20 cellular contexts compared by ENCODE assay signal in the genomic region with DNA sequence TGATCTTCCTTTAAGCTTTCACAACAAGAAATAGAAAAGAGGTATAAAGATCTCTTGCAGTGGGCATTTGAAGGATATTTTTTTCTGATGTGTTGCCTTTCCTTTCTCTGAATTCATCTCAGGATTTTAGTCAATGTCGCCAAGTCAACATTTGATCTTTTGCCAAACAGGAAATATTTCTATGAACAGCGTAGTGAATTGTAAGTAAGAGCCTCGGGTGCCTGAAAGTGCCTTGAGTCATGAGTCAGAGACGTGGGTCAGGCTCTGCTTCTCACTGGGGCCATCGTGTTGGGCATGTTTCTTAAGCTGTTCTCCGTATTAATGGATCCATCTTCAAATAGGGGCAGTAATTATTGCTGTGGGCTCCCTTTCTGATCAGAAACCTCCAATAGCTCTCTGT.
DNase-seq lines count a peak whose midpoint lies in the region; ATAC-seq, FAIRE-seq and TF ChIP-seq lines count a peak whose summit lies in the region.
"Had no signal": no experiment of that assay in that cellular context is flagged by ENCODE, and none has a peak within 500 bp of the region (broad histone marks: within the 10 kb centered on the region; RNA-seq: fewer than 3 reads in every experiment).

No MANE protein-coding gene starts in this region.

- H3K4me3 Mint-ChIP-seq in T-helper 17 cell: no peak overlapping the region
- no peak overlapping the region for H3K4me3 Mint-ChIP-seq in stimulated activated effector memory CD8-positive, alpha-beta T cell treated with anti-CD3 and anti-CD28 coated beads, Interleukin-12 subunit alpha, Interleukin-12 subunit beta, amount 100 ng/mL, for 72 hours
- H3K4me3 Mint-ChIP-seq: IgD-negative memory B cell; T-helper 1 cell treated with Interleukin-12 subunit alpha and Interleukin-12 subunit beta and Interleukin-4 antibody, amounts not matched to agents 30 μg/mL and 1 μg/mL, for 36 hours had no signal

- ATAC-seq in left ventricle myocardium superior (peak; percentile 25), T-helper 17 cell (no peak), right lobe of liver (no peak)
- peak; percentile 57 for ATAC-seq in stimulated activated effector memory CD8-positive, alpha-beta T cell treated with anti-CD3 and anti-CD28 coated beads, Interleukin-12 subunit alpha, Interleukin-12 subunit beta, amount 100 ng/mL, for 72 hours
- ATAC-seq: gastroesophageal sphincter, left lobe of liver had no signal

- H3K4me1 Mint-ChIP-seq in T-helper 17 cell: no peaks in the 10 kb centered on the region
- H3K4me1 Mint-ChIP-seq in stimulated activated effector memory CD8-positive, alpha-beta T cell treated with anti-CD3 and anti-CD28 coated beads, Interleukin-12 subunit alpha, Interleukin-12 subunit beta, amount 100 ng/mL, for 72 hours: peaks cover 20% of the 10 kb centered on the region
- H3K4me1 Mint-ChIP-seq: IgD-negative memory B cell had no signal

- TF ChIP-seq POLR2A in right lobe of liver (IDR thresholded peaks at IDR 0.05): no peak

- WGBS in right lobe of liver (ENCODE audit: insufficient coverage, low coverage, low lambda C conversion rate, missing lambda C conversion rate): no CpG with 5 or more reads among the region's 6 CpGs

- H3K9me3 ChIP-seq in right atrium auricular region (no peaks in the 10 kb centered on the region), T-helper 17 cell (ENCODE audit: control insufficient read depth, low read length, poor library complexity, severe bottlenecking) (no peaks in the 10 kb centered on the region), colonic mucosa (no peaks in the 10 kb centered on the region), right lobe of liver (no peaks in the 10 kb centered on the region)
- H3K9me3 ChIP-seq: gastroesophageal sphincter, testis had no signal

- H3K9ac ChIP-seq in colonic mucosa (ENCODE audit: low read depth in 2 of 2, low read length in 2 of 2): no peak overlapping the region

- no peaks in the 10 kb centered on the region for H3K4me1 ChIP-seq in right atrium auricular region
- H3K4me1 ChIP-seq in colonic mucosa: no peaks in the 10 kb centered on the region
- no peaks in the 10 kb centered on the region for H3K4me1 ChIP-seq in right lobe of liver
- H3K4me1 ChIP-seq: gastroesophageal sphincter, testis had no signal

- H3K27me3 ChIP-seq in right atrium auricular region: no peaks in the 10 kb centered on the region
- H3K27me3 ChIP-seq in colonic mucosa: no peaks in the 10 kb centered on the region
- H3K27me3 ChIP-seq in right lobe of liver: no peaks in the 10 kb centered on the region
- H3K27me3 ChIP-seq: gastroesophageal sphincter, testis had no signal

- H3K36me3 Mint-ChIP-seq in T-helper 17 cell (ENCODE audit: low read depth): peaks cover 3% of the 10 kb centered on the region
- H3K36me3 Mint-ChIP-seq in stimulated activated effector memory CD8-positive, alpha-beta T cell treated with anti-CD3 and anti-CD28 coated beads, Interleukin-12 subunit alpha, Interleukin-12 subunit beta, amount 100 ng/mL, for 72 hours: peaks cover 64% of the 10 kb centered on the region
- H3K36me3 Mint-ChIP-seq: IgD-negative memory B cell had no signal

- H3K36me3 ChIP-seq in right atrium auricular region (no peaks in the 10 kb centered on the region), colonic mucosa (no peaks in the 10 kb centered on the region), right lobe of liver (no peaks in the 10 kb centered on the region)

- intact Hi-C loops in left ventricle myocardium superior (cut with micrococcal nuclease): no loop called here
- intact Hi-C loops in colonic mucosa (cut with DNase I): no loop called here
- intact Hi-C loops in right lobe of liver (cut with DNase I): no loop called here

- no peak overlapping the region for H3K4me3 ChIP-seq in right atrium auricular region
- no peak overlapping the region for H3K4me3 ChIP-seq in epithelial cell of esophagus (ENCODE audit: low read length)
- no peak overlapping the region for H3K4me3 ChIP-seq in colonic mucosa
- no peak overlapping the region for H3K4me3 ChIP-seq in right lobe of liver
- H3K4me3 ChIP-seq: gastroesophageal sphincter, testis had no signal

- H3K27me3 Mint-ChIP-seq in T-helper 17 cell: no peaks in the 10 kb centered on the region
- H3K27me3 Mint-ChIP-seq: IgD-negative memory B cell had no signal

- H3K9me3 Mint-ChIP-seq in stimulated activated effector memory CD8-positive, alpha-beta T cell treated with anti-CD3 and anti-CD28 coated beads, Interleukin-12 subunit alpha, Interleukin-12 subunit beta, amount 100 ng/mL, for 72 hours: peaks cover 3% of the 10 kb centered on the region
- H3K9me3 Mint-ChIP-seq: IgD-negative memory B cell had no signal

- H3K27ac ChIP-seq in right atrium auricular region: no peak overlapping the region
- H3K27ac ChIP-seq in colonic mucosa: no peak overlapping the region
- no peak overlapping the region for H3K27ac ChIP-seq in right lobe of liver
- H3K27ac ChIP-seq: gastroesophageal sphincter, testis had no signal

- TF ChIP-seq CTCF in right atrium auricular region (IDR thresholded peaks at IDR 0.05) (no peak), epithelial cell of esophagus (IDR thresholded peaks at IDR 0.05; ENCODE audit: insufficient read depth, low read depth, low read length, missing control alignments) (no peak), colonic mucosa (IDR thresholded peaks at IDR 0.05) (no peak), right lobe of liver (IDR thresholded peaks at IDR 0.05) (no peak)

- DNase-seq in left ventricle myocardium superior (no peak), right atrium auricular region (ENCODE audit: low spot score) (no peak), T-helper 17 cell (no peak), epithelial cell of esophagus (ENCODE audit: low read depth) (peak; percentile 67), HTR-8/SVneo (ENCODE audit: insufficient read length, low spot score) (no peak), colonic mucosa (no peak), right lobe of liver (no peak)
- DNase-seq in stimulated activated effector memory CD8-positive, alpha-beta T cell treated with anti-CD3 and anti-CD28 coated beads, Interleukin-12 subunit alpha, Interleukin-12 subunit beta, amount 100 ng/mL, for 72 hours (ENCODE audit: low spot score in 2 of 2): no peak
- DNase-seq: central memory CD4-positive, alpha-beta T cell; GOT3; NCI-H2029; NCI-H510A treated with DMSO at 0.1 percent for 48 hours; Right ventricle myocardium superior; stimulated activated CD4-positive, alpha-beta T cell treated with anti-CD3 and anti-CD28 coated beads, Interleukin-4, amount 100 ng/mL, for 1 hour; testis had no signal

- no peak for FAIRE-seq in HTR-8/SVneo (lab: Jason Lieb, UNC)
- FAIRE-seq: D721Med had no signal

- peak overlapping the region; percentile 19 for H3K27ac Mint-ChIP-seq in T-helper 17 cell
- peak overlapping the region; percentile 82 for H3K27ac Mint-ChIP-seq in stimulated activated effector memory CD8-positive, alpha-beta T cell treated with anti-CD3 and anti-CD28 coated beads, Interleukin-12 subunit alpha, Interleukin-12 subunit beta, amount 100 ng/mL, for 72 hours
- H3K27ac Mint-ChIP-seq: IgD-negative memory B cell had no signal

Comparison
In these comparisons a context has a peak if more than half of its experiments do, and no peak if none do; other contexts are left out.
1. ATAC-seq: peak in left ventricle myocardium superior (single experiment) and stimulated activated effector memory CD8-positive, alpha-beta T cell treated with anti-CD3 and anti-CD28 coated beads, Interleukin-12 subunit alpha, Interleukin-12 subunit beta, amount 100 ng/mL, for 72 hours (single experiment); none in T-helper 17 cell (single experiment) and right lobe of liver (0 of 4).